2 cellular contexts compared by ENCODE assay signal in genomic region chr3:128407986-128408692, GRCh38.
TF ChIP-seq lines count a peak whose summit lies in the region.

No MANE protein-coding gene starts in this region.

TF ChIP-seq in HCT116, 20 proteins besides CTCF, POLR2A, EP300 and RAD21:
- no peak for TF ChIP-seq SP1 (IDR thresholded peaks at IDR 0.05; ENCODE audit: low read depth)
- TF ChIP-seq, protein P1, sequence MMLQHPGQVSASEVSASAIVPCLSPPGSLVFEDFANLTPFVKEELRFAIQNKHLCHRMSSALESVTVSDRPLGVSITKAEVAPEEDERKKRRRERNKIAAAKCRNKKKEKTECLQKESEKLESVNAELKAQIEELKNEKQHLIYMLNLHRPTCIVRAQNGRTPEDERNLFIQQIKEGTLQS (IDR thresholded peaks at IDR 0.05) = no peak
- TF ChIP-seq SRF (IDR thresholded peaks at IDR 0.05; ENCODE audit: low read depth) = no peak
- TF ChIP-seq, protein P2, sequence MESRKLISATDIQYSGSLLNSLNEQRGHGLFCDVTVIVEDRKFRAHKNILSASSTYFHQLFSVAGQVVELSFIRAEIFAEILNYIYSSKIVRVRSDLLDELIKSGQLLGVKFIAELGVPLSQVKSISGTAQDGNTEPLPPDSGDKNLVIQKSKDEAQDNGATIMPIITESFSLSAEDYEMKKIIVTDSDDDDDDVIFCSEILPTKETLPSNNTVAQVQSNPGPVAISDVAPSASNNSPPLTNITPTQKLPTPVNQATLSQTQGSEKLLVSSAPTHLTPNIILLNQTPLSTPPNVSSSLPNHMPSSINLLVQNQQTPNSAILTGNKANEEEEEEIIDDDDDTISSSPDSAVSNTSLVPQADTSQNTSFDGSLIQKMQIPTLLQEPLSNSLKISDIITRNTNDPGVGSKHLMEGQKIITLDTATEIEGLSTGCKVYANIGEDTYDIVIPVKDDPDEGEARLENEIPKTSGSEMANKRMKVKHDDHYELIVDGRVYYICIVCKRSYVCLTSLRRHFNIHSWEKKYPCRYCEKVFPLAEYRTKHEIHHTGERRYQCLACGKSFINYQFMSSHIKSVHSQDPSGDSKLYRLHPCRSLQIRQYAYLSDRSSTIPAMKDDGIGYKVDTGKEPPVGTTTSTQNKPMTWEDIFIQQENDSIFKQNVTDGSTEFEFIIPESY (IDR thresholded peaks at IDR 0.05; ENCODE audit: extremely low read depth, insufficient replicate concordance, low read length) = no peak
- TF ChIP-seq, protein P3, sequence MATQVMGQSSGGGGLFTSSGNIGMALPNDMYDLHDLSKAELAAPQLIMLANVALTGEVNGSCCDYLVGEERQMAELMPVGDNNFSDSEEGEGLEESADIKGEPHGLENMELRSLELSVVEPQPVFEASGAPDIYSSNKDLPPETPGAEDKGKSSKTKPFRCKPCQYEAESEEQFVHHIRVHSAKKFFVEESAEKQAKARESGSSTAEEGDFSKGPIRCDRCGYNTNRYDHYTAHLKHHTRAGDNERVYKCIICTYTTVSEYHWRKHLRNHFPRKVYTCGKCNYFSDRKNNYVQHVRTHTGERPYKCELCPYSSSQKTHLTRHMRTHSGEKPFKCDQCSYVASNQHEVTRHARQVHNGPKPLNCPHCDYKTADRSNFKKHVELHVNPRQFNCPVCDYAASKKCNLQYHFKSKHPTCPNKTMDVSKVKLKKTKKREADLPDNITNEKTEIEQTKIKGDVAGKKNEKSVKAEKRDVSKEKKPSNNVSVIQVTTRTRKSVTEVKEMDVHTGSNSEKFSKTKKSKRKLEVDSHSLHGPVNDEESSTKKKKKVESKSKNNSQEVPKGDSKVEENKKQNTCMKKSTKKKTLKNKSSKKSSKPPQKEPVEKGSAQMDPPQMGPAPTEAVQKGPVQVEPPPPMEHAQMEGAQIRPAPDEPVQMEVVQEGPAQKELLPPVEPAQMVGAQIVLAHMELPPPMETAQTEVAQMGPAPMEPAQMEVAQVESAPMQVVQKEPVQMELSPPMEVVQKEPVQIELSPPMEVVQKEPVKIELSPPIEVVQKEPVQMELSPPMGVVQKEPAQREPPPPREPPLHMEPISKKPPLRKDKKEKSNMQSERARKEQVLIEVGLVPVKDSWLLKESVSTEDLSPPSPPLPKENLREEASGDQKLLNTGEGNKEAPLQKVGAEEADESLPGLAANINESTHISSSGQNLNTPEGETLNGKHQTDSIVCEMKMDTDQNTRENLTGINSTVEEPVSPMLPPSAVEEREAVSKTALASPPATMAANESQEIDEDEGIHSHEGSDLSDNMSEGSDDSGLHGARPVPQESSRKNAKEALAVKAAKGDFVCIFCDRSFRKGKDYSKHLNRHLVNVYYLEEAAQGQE (IDR thresholded peaks at IDR 0.05; ENCODE audit: low read depth) = no peak
- no peak for TF ChIP-seq EGR1 (IDR thresholded peaks at IDR 0.05; ENCODE audit: low read depth)
- no peak for TF ChIP-seq YY1 (IDR thresholded peaks at IDR 0.05; ENCODE audit: extremely low read depth, insufficient replicate concordance, low read depth, low read length)
- no peak for TF ChIP-seq EZH2phosphoT487 (IDR thresholded peaks at IDR 0.05; ENCODE audit: borderline replicate concordance)
- no peak for TF ChIP-seq SIN3A (IDR thresholded peaks at IDR 0.05; ENCODE audit: low read depth)

TF ChIP-seq in H1, 55 proteins besides CTCF, POLR2A, EP300 and RAD21:
- TF ChIP-seq MAFK (IDR thresholded peaks at IDR 0.05; ENCODE audit: low read depth, low read length) = no peak
- no peak for TF ChIP-seq BCL11A (IDR thresholded peaks at IDR 0.05; ENCODE audit: low read depth in 2 of 2, low read length in 2 of 2)
- TF ChIP-seq RBBP5 (IDR thresholded peaks at IDR 0.05; ENCODE audit: borderline replicate concordance, low read depth, low read length) = no peak
- no peak for TF ChIP-seq ASH2L (IDR thresholded peaks at IDR 0.05; ENCODE audit: low read length)
- TF ChIP-seq JUND (IDR thresholded peaks at IDR 0.05; ENCODE audit: low read length) = no peak
- no peak for TF ChIP-seq SP1 (IDR thresholded peaks at IDR 0.05; ENCODE audit: low read depth, low read length)
- TF ChIP-seq CTBP2 (IDR thresholded peaks at IDR 0.05; ENCODE audit: borderline replicate concordance, insufficient read depth, insufficient read length, low read length) = no peak
- no peak for TF ChIP-seq TAF7 (optimal IDR thresholded peaks at IDR 0.05; ENCODE audit: borderline replicate concordance, low read depth, low read length)
- no peak for TF ChIP-seq EGR1 (IDR thresholded peaks at IDR 0.05; ENCODE audit: borderline replicate concordance, low read depth, low read length)
